10 cellular contexts compared by ENCODE assay signal in the genomic region with DNA sequence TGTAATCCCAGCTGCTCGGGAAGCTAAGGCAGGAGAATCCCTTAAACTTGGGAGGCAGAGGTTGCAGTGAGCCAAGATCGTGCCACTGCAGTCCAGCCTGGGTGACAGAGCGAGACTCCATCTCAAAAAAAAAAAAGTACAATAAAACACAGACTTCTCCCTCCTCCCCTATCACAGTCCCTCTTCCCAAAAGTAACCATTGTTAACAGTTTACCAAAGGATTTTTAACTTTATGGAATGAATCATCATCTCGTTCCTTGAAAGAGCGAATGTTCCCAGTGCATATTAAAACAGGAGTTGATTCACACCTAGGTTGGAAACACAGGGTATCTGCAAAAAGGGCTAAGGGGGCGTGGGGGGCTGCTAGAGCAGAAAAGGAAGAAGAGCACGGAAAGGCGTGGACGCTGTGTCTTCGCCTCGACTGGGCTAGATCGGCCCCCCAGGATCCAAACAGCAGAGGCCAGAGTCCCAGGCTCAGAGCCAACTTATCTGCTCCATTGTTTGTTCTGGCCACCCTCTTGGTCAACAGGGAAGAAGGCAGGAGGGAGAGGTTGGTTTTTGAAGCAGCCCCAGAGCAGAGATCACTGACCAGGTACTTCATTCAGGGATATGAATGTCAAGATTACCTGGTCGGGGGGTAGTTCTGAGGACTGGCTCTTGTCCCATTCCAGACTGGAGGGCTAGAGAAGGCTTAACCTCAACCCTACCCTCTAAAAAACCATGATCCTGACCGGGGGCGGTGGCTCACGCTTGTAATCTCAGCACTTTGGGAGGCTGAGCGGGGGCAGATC. TPM values are rescaled to one million over a fixed set of nuclear protein-coding genes. Genes with fewer than 3 reads are reported as not detected.
DNase-seq lines count a peak whose midpoint lies in the region; ATAC-seq and TF ChIP-seq lines count a peak whose summit lies in the region.
"Had no signal": no experiment of that assay in that cellular context is flagged by ENCODE, and none has a peak within 500 bp of the region (broad histone marks: within the 10 kb centered on the region; RNA-seq: fewer than 3 reads in every experiment).

No MANE protein-coding gene starts in this region.

- TF ChIP-seq POLR2A in body of pancreas (IDR thresholded peaks at IDR 0.05) (no peak), stomach (IDR thresholded peaks at IDR 0.05) (no peak)

- ATAC-seq in body of pancreas (no peak), lung (ENCODE audit: insufficient read depth, low FRiP score) (no peak), HG02588 (IDR thresholded peaks at IDR 0.05; ENCODE audit: unreplicated experiment) (no peak)

- H3K27ac ChIP-seq in HEK293 (ENCODE audit: extremely low read depth, low read depth, low read length) (no peak overlapping the region), body of pancreas (peak overlapping the region; percentile 20 to 66 (median 46)), lung (ENCODE audit: low read depth in 1 of 2, low read length in 1 of 2) (peak overlapping the region; percentile 23 to 37), stomach (peak overlapping the region; percentile 93 to 99 (median 96))

- peak; percentile 49 to 76 (median 69) for DNase-seq in body of pancreas
- DNase-seq in lung (ENCODE audit: low spot score) = no peak
- peak; percentile 82 for DNase-seq in stomach
- DNase-seq in KG1 (lab: John Stamatoyannopoulos, UW) = no peak
- DNase-seq in T-helper 9 cell = no peak
- DNase-seq in activated CD4-positive, alpha-beta T cell treated with anti-CD3 and anti-CD28 coated beads for 1 hour = no peak
- DNase-seq: NCI-H510A treated with DMSO at 0.1 percent for 48 hours had no signal

- intact Hi-C loops in body of pancreas (cut with DNase I) (no loop called here), stomach (cut with DNase I; ENCODE audit: low total_unique reads) (no loop called here)

- H3K4me1 ChIP-seq in HEK293 (ENCODE audit: control insufficient read depth, insufficient read depth, low read length) (no peaks in the 10 kb centered on the region), body of pancreas (peaks cover 99% of the 10 kb centered on the region), lung (ENCODE audit: control insufficient read depth in 2 of 2, insufficient read depth in 2 of 2, low read length in 2 of 2) (peaks cover 11 to 23% of the 10 kb centered on the region in 2 donors), stomach (peaks cover 63 to 81% (median 77%) of the 10 kb centered on the region in 4 donors)

- CTCF ChIA-PET in HEK293 (lab: Yijun Ruan, JAX) = interaction anchor here (0.6 to 3.3 kb wide), 4 partner anchors 12 to 967 kb away, joined by 3 to 13 read pairs (median 3); no protein-coding TSS in a partner anchor

- H3K9me3 ChIP-seq in HEK293 (ENCODE audit: control insufficient read depth, insufficient read depth, low read depth, low read length) (no peaks in the 10 kb centered on the region), body of pancreas (no peaks in the 10 kb centered on the region), lung (ENCODE audit: control insufficient read depth in 2 of 2, insufficient read depth in 1 of 2, low read length in 1 of 2) (no peaks in the 10 kb centered on the region), stomach (no peaks in the 10 kb centered on the region)

- H3K4me3 ChIP-seq in HEK293 (ENCODE audit: low read depth, low read length) = no peak overlapping the region
- no peak overlapping the region for H3K4me3 ChIP-seq in body of pancreas
- H3K4me3 ChIP-seq in lung = no peak overlapping the region
- H3K4me3 ChIP-seq in stomach = peak overlapping the region in 1 of 4 donors; percentile 4

- POLR2A ChIA-PET in HEK293 (lab: Yijun Ruan, JAX) = interaction anchor here (4.8 kb wide), 1 partner anchor 7 kb away, joined by 53 read pairs; no protein-coding TSS in a partner anchor

- H3K36me3 ChIP-seq in HEK293 (ENCODE audit: control insufficient read depth in 2 of 2, insufficient read depth in 1 of 2, low read length in 2 of 2) (no peaks in the 10 kb centered on the region), body of pancreas (replicated peaks in 1 of 2; ENCODE audit: insufficient read depth in 1 of 2, low read depth in 2 of 2) (no peaks in the 10 kb centered on the region), lung (ENCODE audit: control insufficient read depth in 2 of 2, insufficient read depth in 2 of 2, low read length in 2 of 2) (no peaks in the 10 kb centered on the region), stomach (no peaks in the 10 kb centered on the region)
- H3K36me3 ChIP-seq: cardiac muscle cell had no signal

- no peak for TF ChIP-seq CTCF in HEK293 (tag by site-specific recombination; IDR thresholded peaks at IDR 0.05)
- no peak for TF ChIP-seq CTCF in body of pancreas (IDR thresholded peaks at IDR 0.05)
- TF ChIP-seq CTCF in lung (IDR thresholded peaks at IDR 0.05; ENCODE audit: control extremely low read depth, extremely low read depth) = no peak
- TF ChIP-seq CTCF in stomach (IDR thresholded peaks at IDR 0.05) = no peak

- no peak for TF ChIP-seq EP300 in stomach (IDR thresholded peaks at IDR 0.05)

- H3K27me3 ChIP-seq in body of pancreas = no peaks in the 10 kb centered on the region
- no peaks in the 10 kb centered on the region for H3K27me3 ChIP-seq in lung (ENCODE audit: control insufficient read depth, insufficient read depth)
- no peaks in the 10 kb centered on the region for H3K27me3 ChIP-seq in stomach

- WGBS in body of pancreas, 2 donors = 33 to 40% methylated on average over 17 of the region's 17 CpGs
- 60 to 78% methylated on average over 17 of the region's 17 CpGs for WGBS in lung, 2 donors
- 19 to 60% (median 40%) methylated on average over 17 of the region's 17 CpGs for WGBS in stomach, 5 donors

TF ChIP-seq in HEK293, 187 proteins besides CTCF, POLR2A, EP300 and RAD21:
- TF ChIP-seq ZFHX2 (tag by site-specific recombination; conservative IDR thresholded peaks at IDR 0.05) (0 out of 2 replicates have a peak, but pooled peaks have one; percentile 15), ZNF548 (tag by site-specific recombination; IDR thresholded peaks at IDR 0.05) (no peak)
- TF ChIP-seq, protein P1, sequence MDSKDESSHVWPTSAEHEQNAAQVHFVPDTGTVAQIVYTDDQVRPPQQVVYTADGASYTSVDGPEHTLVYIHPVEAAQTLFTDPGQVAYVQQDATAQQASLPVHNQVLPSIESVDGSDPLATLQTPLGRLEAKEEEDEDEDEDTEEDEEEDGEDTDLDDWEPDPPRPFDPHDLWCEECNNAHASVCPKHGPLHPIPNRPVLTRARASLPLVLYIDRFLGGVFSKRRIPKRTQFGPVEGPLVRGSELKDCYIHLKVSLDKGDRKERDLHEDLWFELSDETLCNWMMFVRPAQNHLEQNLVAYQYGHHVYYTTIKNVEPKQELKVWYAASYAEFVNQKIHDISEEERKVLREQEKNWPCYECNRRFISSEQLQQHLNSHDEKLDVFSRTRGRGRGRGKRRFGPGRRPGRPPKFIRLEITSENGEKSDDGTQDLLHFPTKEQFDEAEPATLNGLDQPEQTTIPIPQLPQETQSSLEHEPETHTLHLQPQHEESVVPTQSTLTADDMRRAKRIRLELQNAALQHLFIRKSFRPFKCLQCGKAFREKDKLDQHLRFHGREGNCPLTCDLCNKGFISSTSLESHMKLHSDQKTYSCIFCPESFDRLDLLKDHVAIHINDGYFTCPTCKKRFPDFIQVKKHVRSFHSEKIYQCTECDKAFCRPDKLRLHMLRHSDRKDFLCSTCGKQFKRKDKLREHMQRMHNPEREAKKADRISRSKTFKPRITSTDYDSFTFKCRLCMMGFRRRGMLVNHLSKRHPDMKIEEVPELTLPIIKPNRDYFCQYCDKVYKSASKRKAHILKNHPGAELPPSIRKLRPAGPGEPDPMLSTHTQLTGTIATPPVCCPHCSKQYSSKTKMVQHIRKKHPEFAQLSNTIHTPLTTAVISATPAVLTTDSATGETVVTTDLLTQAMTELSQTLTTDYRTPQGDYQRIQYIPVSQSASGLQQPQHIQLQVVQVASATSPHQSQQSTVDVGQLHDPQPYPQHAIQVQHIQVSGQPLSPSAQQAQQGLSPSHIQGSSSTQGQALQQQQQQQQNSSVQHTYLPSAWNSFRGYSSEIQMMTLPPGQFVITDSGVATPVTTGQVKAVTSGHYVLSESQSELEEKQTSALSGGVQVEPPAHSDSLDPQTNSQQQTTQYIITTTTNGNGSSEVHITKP (tag by site-specific recombination; IDR thresholded peaks at IDR 0.05) = peak; percentile 51; the same call in 1 of the 2 replicates

RNA-seq across cellular contexts. Expression of gene AHNAK, which starts 2.1 kb away (rescaled TPM):
- 100 to 1,000 TPM; 168 to 241 TPM for total RNA-seq in body of pancreas
- 100 to 1,000 TPM; 396 to 707 TPM for total RNA-seq in lung
- polyA plus RNA-seq in lung = 10 to 100 TPM; 66.5 to 79.9 TPM
- 100 to 1,000 TPM; 550 to 693 (median 622) TPM for total RNA-seq in stomach
- polyA plus RNA-seq in stomach = 10 to 100 TPM; 37.4 to 76.8 (median 60.3) TPM

RNA-seq across cellular contexts. Expression of gene EEF1G, which starts 25.0 kb away (rescaled TPM):
- total RNA-seq in body of pancreas (1,000 to 10,000 TPM in 1 of 2 donors, 100 to 1,000 TPM in 1; 893 to 1,161 TPM), lung (1,000 to 10,000 TPM in 1 of 2 donors, 100 to 1,000 TPM in 1; 941 to 1,160 TPM), stomach (1,000 to 10,000 TPM in 1 of 5 donors, 100 to 1,000 TPM in 4; 671 to 1,412 (median 779) TPM)
- polyA plus RNA-seq in lung (1,000 to 10,000 TPM; 1,043 to 1,130 TPM), stomach (1,000 to 10,000 TPM; 1,415 to 1,760 (median 1,525) TPM)

RNA-seq across cellular contexts. Expression of gene TUT1, which starts 42.6 kb away (rescaled TPM):
- 10 to 100 TPM; 10.1 to 11.2 TPM for total RNA-seq in body of pancreas
- 10 to 100 TPM; 10.8 to 19.4 TPM for total RNA-seq in lung
- 10 to 100 TPM; 15.2 to 21.9 TPM for polyA plus RNA-seq in lung
- total RNA-seq in stomach = 10 to 100 TPM in 3 of 5 donors, 1 to 10 TPM in 2; 6.1 to 36.2 (median 12.3) TPM
- polyA plus RNA-seq in stomach = 10 to 100 TPM; 13.3 to 18.9 (median 16.3) TPM

RNA-seq across cellular contexts. Expression of gene MTA2, which starts 52.9 kb away (rescaled TPM):
- total RNA-seq in body of pancreas (10 to 100 TPM; 26.2 to 29.3 TPM), lung (10 to 100 TPM; 53.7 to 74.4 TPM), stomach (100 to 1,000 TPM in 1 of 5 donors, 10 to 100 TPM in 4; 53.9 to 110 (median 85.3) TPM)
- polyA plus RNA-seq in lung (10 to 100 TPM; 57.0 to 62.2 TPM), stomach (10 to 100 TPM; 32.8 to 44.6 (median 34.7) TPM)

Comparison
In these comparisons a context has a peak if more than half of its experiments do, and no peak if none do; other contexts are left out.
1. DNase-seq: peak in body of pancreas (4 of 4) and stomach (single experiment); none in lung (single experiment), KG1 (single experiment), T-helper 9 cell (single experiment) and activated CD4-positive, alpha-beta T cell treated with anti-CD3 and anti-CD28 coated beads for 1 hour (single experiment).